In the genomic region with DNA sequence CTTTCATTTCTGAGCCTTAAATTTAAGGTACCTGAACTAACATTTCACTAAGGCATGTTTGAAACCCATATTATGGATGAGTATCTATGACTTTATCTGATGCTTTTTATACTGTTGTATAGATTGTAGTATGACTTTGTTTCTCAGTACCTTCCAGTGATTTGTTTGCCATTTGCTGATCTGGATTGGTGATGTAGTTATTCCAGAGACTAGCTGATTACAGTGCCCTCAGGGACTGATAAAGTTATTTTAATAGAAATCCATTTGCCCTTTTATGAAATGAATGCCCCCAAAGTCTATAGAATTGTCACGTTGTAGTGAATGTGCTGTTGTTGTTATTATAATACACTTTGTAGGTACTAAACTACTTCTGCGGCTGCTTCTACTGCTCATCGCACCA, we compare ENCODE assay signal across 6 cellular contexts.
"Had no signal": no experiment of that assay in that cellular context is flagged by ENCODE, and none has a peak within 500 bp of the region (broad histone marks: within the 10 kb centered on the region; RNA-seq: fewer than 3 reads in every experiment).

No MANE protein-coding gene starts in this region.

- H3K27ac Mint-ChIP-seq: IgD-negative memory B cell had no signal

- H3K4me1 Mint-ChIP-seq: IgD-negative memory B cell had no signal

- H3K27me3 Mint-ChIP-seq: IgD-negative memory B cell had no signal

- H3K9ac ChIP-seq: GM23248, KMS-11 had no signal

- H3K27ac ChIP-seq: GM23248, KMS-11 had no signal

- H3K9me3 Mint-ChIP-seq: H9, IgD-negative memory B cell had no signal

- DNase-seq: GM23248, H9, HCEC 1CT, KBM-7 had no signal

- H3K4me2 ChIP-seq: KMS-11 had no signal

- H3K4me3 ChIP-seq: GM23248 had no signal

- H3K4me3 Mint-ChIP-seq: H9 had no signal
